In the genomic region with DNA sequence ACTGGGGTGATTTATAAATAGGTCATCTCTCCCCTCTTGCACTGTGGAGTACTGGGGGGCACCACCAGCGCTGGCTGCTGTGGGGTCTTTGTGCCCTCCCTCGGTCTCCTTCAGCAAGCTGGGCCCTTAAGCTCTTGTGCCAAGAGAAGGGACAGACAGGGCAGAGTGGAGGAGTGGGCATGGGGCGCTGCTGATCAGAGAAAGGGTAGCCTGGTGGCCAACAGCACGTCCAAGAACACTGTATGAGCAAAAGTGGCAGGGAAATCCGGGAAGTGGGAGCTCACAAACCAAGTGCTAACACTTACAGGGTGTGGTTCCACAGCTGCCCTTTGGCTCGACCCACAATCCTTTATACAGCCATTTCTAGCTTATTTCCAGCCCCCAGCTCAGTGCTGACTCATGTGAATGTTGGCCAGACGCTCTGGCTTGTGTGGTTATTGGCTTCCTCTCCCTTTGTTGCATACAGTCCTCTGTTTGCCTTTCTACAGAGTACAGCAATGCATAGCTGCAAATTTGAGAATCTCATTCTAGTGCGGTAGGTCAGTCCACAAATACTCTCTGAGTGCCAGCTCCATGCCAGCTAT, we compare ENCODE assay signal across 11 cellular contexts.
DNase-seq lines count a peak whose midpoint lies in the region; ATAC-seq and TF ChIP-seq lines count a peak whose summit lies in the region.
"Had no signal": no experiment of that assay in that cellular context is flagged by ENCODE, and none has a peak within 500 bp of the region (broad histone marks: within the 10 kb centered on the region; RNA-seq: fewer than 3 reads in every experiment).

No MANE protein-coding gene starts in this region.

- H3K79me2 ChIP-seq in hepatocyte: no peaks in the 10 kb centered on the region

- POLR2A ChIA-PET in activated CD8-positive, alpha-beta T cell treated with anti-CD3 and anti-CD28 coated beads, Interleukin-2, amount 10 ng/mL, durations not matched to agents 7 days and 5 days (lab: Charles Lee): interaction anchor here (0.5 kb wide), 1 partner anchor 298 kb away, joined by 3 read pairs; no protein-coding TSS in a partner anchor

- H3K9me3 Mint-ChIP-seq in activated CD8-positive, alpha-beta T cell treated with anti-CD3 and anti-CD28 coated beads, Interleukin-2, amount 10 ng/mL, durations not matched to agents 7 days and 5 days (ENCODE audit: insufficient read depth): no peaks in the 10 kb centered on the region
- H3K9me3 Mint-ChIP-seq in activated T-helper 2 cell treated with anti-CD3 and anti-CD28 coated beads, Interferon-gamma antibody, Interleukin-2, Interleukin-4, amounts not matched to agents 10 μg/mL and 5 μg/mL and 100 μg/mL, durations not matched to agents 14 hours and 24 hours and 36 hours: no peaks in the 10 kb centered on the region
- no peaks in the 10 kb centered on the region for H3K9me3 Mint-ChIP-seq in endodermal cell

- H3K4me3 ChIP-seq in hepatocyte: no peak overlapping the region
- H3K4me3 ChIP-seq in upper lobe of right lung: no peak overlapping the region
- no peak overlapping the region for H3K4me3 ChIP-seq in endodermal cell (ENCODE audit: low read length)
- H3K4me3 ChIP-seq: PC-9 had no signal

- no peak overlapping the region for H3K4me3 Mint-ChIP-seq in activated CD8-positive, alpha-beta T cell treated with anti-CD3 and anti-CD28 coated beads, Interleukin-2, amount 10 ng/mL, durations not matched to agents 7 days and 5 days
- H3K4me3 Mint-ChIP-seq in activated T-helper 2 cell treated with anti-CD3 and anti-CD28 coated beads, Interferon-gamma antibody, Interleukin-2, Interleukin-4, amounts not matched to agents 10 μg/mL and 5 μg/mL and 100 μg/mL, durations not matched to agents 14 hours and 24 hours and 36 hours (ENCODE audit: low read depth): no peak overlapping the region
- no peak overlapping the region for H3K4me3 Mint-ChIP-seq in endodermal cell

- H3K27me3 ChIP-seq in hepatocyte (peaks cover 14% of the 10 kb centered on the region), upper lobe of right lung (no peaks in the 10 kb centered on the region), endodermal cell (ENCODE audit: control insufficient read depth, insufficient read depth, low read length, poor library complexity, severe bottlenecking) (no peaks in the 10 kb centered on the region)

- H3K4me1 ChIP-seq in hepatocyte (ENCODE audit: insufficient read depth) (peaks cover 16% of the 10 kb centered on the region), upper lobe of right lung (peaks cover 3% of the 10 kb centered on the region), endodermal cell (ENCODE audit: control insufficient read depth, insufficient read depth, low read length) (no peaks in the 10 kb centered on the region)

- no peak overlapping the region for H3K9ac ChIP-seq in endodermal cell (ENCODE audit: extremely low read depth, low read length, poor library complexity, severe bottlenecking)

- H3K9me2 ChIP-seq in hepatocyte (replicated peaks; ENCODE audit: insufficient read depth): no peaks in the 10 kb centered on the region

- peak overlapping the region; percentile 5 for H3K27ac Mint-ChIP-seq in activated CD8-positive, alpha-beta T cell treated with anti-CD3 and anti-CD28 coated beads, Interleukin-2, amount 10 ng/mL, durations not matched to agents 7 days and 5 days
- no peak overlapping the region for H3K27ac Mint-ChIP-seq in activated T-helper 2 cell treated with anti-CD3 and anti-CD28 coated beads, Interferon-gamma antibody, Interleukin-2, Interleukin-4, amounts not matched to agents 10 μg/mL and 5 μg/mL and 100 μg/mL, durations not matched to agents 14 hours and 24 hours and 36 hours
- H3K27ac Mint-ChIP-seq in endodermal cell: no peak overlapping the region

- 71% methylated on average over 8 of the region's 8 CpGs for WGBS in hepatocyte (ENCODE audit: low lambda C conversion rate, missing lambda C conversion rate)
- WGBS in endodermal cell (ENCODE audit: insufficient coverage in 1 of 2, insufficient read length in 1 of 2), 2 experiments: 89 to 95% methylated on average over 6 to 8 of the region's 8 CpGs

- no peaks in the 10 kb centered on the region for H3K9me3 ChIP-seq in hepatocyte (ENCODE audit: low read depth)
- no peaks in the 10 kb centered on the region for H3K9me3 ChIP-seq in upper lobe of right lung
- no peaks in the 10 kb centered on the region for H3K9me3 ChIP-seq in endodermal cell (ENCODE audit: control insufficient read depth, low read length)

- DNase-seq in activated gamma-delta T cell treated with Interleukin-2 at 50 U/mL for 16 hours (peak; percentile 6), activated gamma-delta T cell (lab: John Stamatoyannopoulos, UW) (no peak), hepatocyte (ENCODE audit: low spot score) (peak; percentile 45), upper lobe of right lung (no peak), endodermal cell (no peak), HuH-7 (ENCODE audit: low spot score) (no peak)
- peak; percentile 49 for DNase-seq in activated CD8-positive, alpha-beta T cell treated with anti-CD3 and anti-CD28 coated beads, Interleukin-2, amount 10 ng/mL, durations not matched to agents 7 days and 5 days
- DNase-seq in activated T-helper 2 cell treated with anti-CD3 and anti-CD28 coated beads, Interferon-gamma antibody, Interleukin-2, Interleukin-4, amounts not matched to agents 10 μg/mL and 5 μg/mL and 100 μg/mL, durations not matched to agents 14 hours and 24 hours and 36 hours (ENCODE audit: low spot score): no peak
- DNase-seq: cerebellar nuclear complex, GOT3, PC-9 had no signal

- H3K36me3 Mint-ChIP-seq in activated CD8-positive, alpha-beta T cell treated with anti-CD3 and anti-CD28 coated beads, Interleukin-2, amount 10 ng/mL, durations not matched to agents 7 days and 5 days (ENCODE audit: low read depth): no peaks in the 10 kb centered on the region
- no peaks in the 10 kb centered on the region for H3K36me3 Mint-ChIP-seq in activated T-helper 2 cell treated with anti-CD3 and anti-CD28 coated beads, Interferon-gamma antibody, Interleukin-2, Interleukin-4, amounts not matched to agents 10 μg/mL and 5 μg/mL and 100 μg/mL, durations not matched to agents 14 hours and 24 hours and 36 hours (ENCODE audit: low read depth)
- no peaks in the 10 kb centered on the region for H3K36me3 Mint-ChIP-seq in endodermal cell (ENCODE audit: low read depth)

- no peak overlapping the region for H3K27ac ChIP-seq in hepatocyte
- H3K27ac ChIP-seq in upper lobe of right lung: no peak overlapping the region
- H3K27ac ChIP-seq in endodermal cell (ENCODE audit: low read depth, low read length): no peak overlapping the region
- H3K27ac ChIP-seq: PC-9 had no signal

- H4K20me1 ChIP-seq in hepatocyte (ENCODE audit: insufficient read depth, poor library complexity, severe bottlenecking): no peaks in the 10 kb centered on the region

- intact Hi-C loops in upper lobe of right lung (cut with DNase I): no loop called here
- intact Hi-C loops in activated T-helper 2 cell treated with anti-CD3 and anti-CD28 coated beads, Interferon-gamma antibody, Interleukin-2, Interleukin-4, amounts not matched to agents 10 μg/mL and 5 μg/mL and 100 μg/mL, durations not matched to agents 14 hours and 24 hours and 36 hours (cut with micrococcal nuclease): no loop called here

- H3K27me3 Mint-ChIP-seq in activated CD8-positive, alpha-beta T cell treated with anti-CD3 and anti-CD28 coated beads, Interleukin-2, amount 10 ng/mL, durations not matched to agents 7 days and 5 days (ENCODE audit: low read depth): peaks cover 5% of the 10 kb centered on the region
- no peaks in the 10 kb centered on the region for H3K27me3 Mint-ChIP-seq in activated T-helper 2 cell treated with anti-CD3 and anti-CD28 coated beads, Interferon-gamma antibody, Interleukin-2, Interleukin-4, amounts not matched to agents 10 μg/mL and 5 μg/mL and 100 μg/mL, durations not matched to agents 14 hours and 24 hours and 36 hours (ENCODE audit: low read depth)
- no peaks in the 10 kb centered on the region for H3K27me3 Mint-ChIP-seq in endodermal cell (ENCODE audit: insufficient read depth)

- no peak for TF ChIP-seq CTCF in hepatocyte (IDR thresholded peaks at IDR 0.05; ENCODE audit: poor library complexity)
- TF ChIP-seq CTCF in upper lobe of right lung (IDR thresholded peaks at IDR 0.05): no peak
- no peak for TF ChIP-seq CTCF in endodermal cell (conservative IDR thresholded peaks at IDR 0.05)

- ATAC-seq in activated CD8-positive, alpha-beta T cell treated with anti-CD3 and anti-CD28 coated beads, Interleukin-2, amount 10 ng/mL, durations not matched to agents 7 days and 5 days: peak; percentile 76
- ATAC-seq in upper lobe of right lung: peak; percentile 67

- CTCF ChIA-PET in activated CD8-positive, alpha-beta T cell treated with anti-CD3 and anti-CD28 coated beads, Interleukin-2, amount 10 ng/mL, durations not matched to agents 7 days and 5 days (lab: Charles Lee): interaction anchor here (1.1 kb wide), 1 partner anchor 9 kb away, joined by 3 read pairs; no protein-coding TSS in a partner anchor

- no peak overlapping the region for H2AFZ ChIP-seq in hepatocyte
- H2AFZ ChIP-seq: PC-9 had no signal

- H3K36me3 ChIP-seq in hepatocyte (replicated peaks; ENCODE audit: insufficient read depth, low read depth): no peaks in the 10 kb centered on the region
- H3K36me3 ChIP-seq in upper lobe of right lung: no peaks in the 10 kb centered on the region
- no peaks in the 10 kb centered on the region for H3K36me3 ChIP-seq in endodermal cell (ENCODE audit: control insufficient read depth, insufficient read depth, low read length)

- peaks cover 17% of the 10 kb centered on the region for H3K4me1 Mint-ChIP-seq in activated CD8-positive, alpha-beta T cell treated with anti-CD3 and anti-CD28 coated beads, Interleukin-2, amount 10 ng/mL, durations not matched to agents 7 days and 5 days (ENCODE audit: low read depth)
- peaks cover 14% of the 10 kb centered on the region for H3K4me1 Mint-ChIP-seq in activated T-helper 2 cell treated with anti-CD3 and anti-CD28 coated beads, Interferon-gamma antibody, Interleukin-2, Interleukin-4, amounts not matched to agents 10 μg/mL and 5 μg/mL and 100 μg/mL, durations not matched to agents 14 hours and 24 hours and 36 hours (ENCODE audit: low read depth)
- peaks cover 26% of the 10 kb centered on the region for H3K4me1 Mint-ChIP-seq in endodermal cell

- H3K4me2 ChIP-seq in hepatocyte: peak overlapping the region; percentile 30
- H3K4me2 ChIP-seq: PC-9 had no signal

Comparison
In these comparisons a context has a peak if more than half of its experiments do, and no peak if none do; other contexts are left out.
1. DNase-seq: peak in activated gamma-delta T cell treated with Interleukin-2 at 50 U/mL for 16 hours (single experiment), activated CD8-positive, alpha-beta T cell treated with anti-CD3 and anti-CD28 coated beads, Interleukin-2, amount 10 ng/mL, durations not matched to agents 7 days and 5 days (single experiment) and hepatocyte (single experiment); none in activated gamma-delta T cell (single experiment), upper lobe of right lung (single experiment), activated T-helper 2 cell treated with anti-CD3 and anti-CD28 coated beads, Interferon-gamma antibody, Interleukin-2, Interleukin-4, amounts not matched to agents 10 μg/mL and 5 μg/mL and 100 μg/mL, durations not matched to agents 14 hours and 24 hours and 36 hours (single experiment), endodermal cell (single experiment) and HuH-7 (single experiment).